Comparison of ENCODE assay signal across 19 cellular contexts in the genomic region with DNA sequence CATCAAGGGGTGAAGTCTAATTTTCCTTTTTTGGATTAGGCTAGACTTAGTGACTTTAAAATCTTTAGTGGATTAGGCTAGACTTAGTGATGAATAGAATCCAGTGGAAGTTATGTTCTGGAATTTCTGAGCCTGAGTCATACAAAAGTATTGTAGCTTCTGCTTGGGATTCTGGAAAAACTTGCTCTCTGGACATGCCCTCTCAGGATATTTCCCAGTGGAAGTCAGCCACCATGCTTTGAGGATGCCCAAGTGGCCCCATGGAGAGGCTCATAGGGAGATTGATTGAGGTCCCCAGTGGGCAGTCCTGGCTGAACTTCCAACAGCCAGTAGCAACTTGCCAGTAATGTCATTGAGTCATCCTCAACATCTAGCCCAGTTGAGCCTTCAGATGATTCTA.
"Had no signal": no experiment of that assay in that cellular context is flagged by ENCODE, and none has a peak within 500 bp of the region (broad histone marks: within the 10 kb centered on the region; RNA-seq: fewer than 3 reads in every experiment).

No MANE protein-coding gene starts in this region.

- H3K9me3 ChIP-seq: SJCRH30 had no signal

- H3K4me3 ChIP-seq: SJCRH30 had no signal

- DNase-seq: IMR-90, Karpas-422, KG1, MM.1S, NCI-H1092 treated with DMSO at 0.1 percent for 48 hours, NCI-H1436, NCI-H187, NCI-H2029, NCI-H2081 treated with DMSO at 0.1 percent for 48 hours, NCI-H2171, NCI-H226, NCI-H510A, NCI-H524 treated with DMSO at 0.1 percent for 48 hours, NCI-H69, NCI-H774, RPMI8226, SHP77 treated with DMSO at 0.1 percent for 48 hours, SJCRH30 had no signal

- H3K36me3 ChIP-seq: SJCRH30 had no signal

- FAIRE-seq: RCC 7860 had no signal

- H3K4me1 ChIP-seq: SJCRH30 had no signal

- H3K27me3 ChIP-seq: SJCRH30 had no signal

- H3K27ac ChIP-seq: SJCRH30 had no signal
